25 cellular contexts compared by ENCODE assay signal in the genomic region with DNA sequence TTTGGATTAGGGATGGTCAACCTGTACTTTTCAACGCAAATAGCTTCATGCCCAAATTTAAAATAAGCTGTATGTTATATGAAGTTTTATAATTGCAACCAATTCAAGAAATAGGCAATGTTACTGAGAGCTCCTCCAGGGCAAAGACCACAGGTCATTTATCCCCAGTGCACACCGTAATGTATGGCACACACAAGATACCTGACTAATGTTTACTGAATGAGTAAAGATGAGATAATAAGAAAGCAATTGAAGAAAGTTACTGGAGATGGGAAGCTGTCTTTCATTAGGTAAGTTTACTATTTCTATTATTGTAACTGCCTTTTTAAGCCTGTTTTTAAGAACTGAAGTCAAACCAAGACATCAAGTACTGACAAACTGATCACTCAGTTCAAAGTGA.
DNase-seq lines count a peak whose midpoint lies in the region; TF ChIP-seq lines count a peak whose summit lies in the region.
"Had no signal": no experiment of that assay in that cellular context is flagged by ENCODE, and none has a peak within 500 bp of the region (broad histone marks: within the 10 kb centered on the region; RNA-seq: fewer than 3 reads in every experiment).

No MANE protein-coding gene starts in this region.

- H3K4me1 Mint-ChIP-seq in activated T-cell treated with anti-CD3 and anti-CD28 coated beads, Interleukin-2, amount 50 U/mL, for 24 hours (ENCODE audit: low read depth), result no peaks in the 10 kb centered on the region
- H3K4me1 Mint-ChIP-seq: GM23338, H9 had no signal

- no peaks in the 10 kb centered on the region for H3K9me3 Mint-ChIP-seq in activated T-cell treated with anti-CD3 and anti-CD28 coated beads, Interleukin-2, amount 50 U/mL, for 24 hours
- H3K9me3 Mint-ChIP-seq: GM23338, H9 had no signal

- H3K36me3 Mint-ChIP-seq in activated T-cell treated with anti-CD3 and anti-CD28 coated beads, Interleukin-2, amount 50 U/mL, for 24 hours (ENCODE audit: low read depth), result no peaks in the 10 kb centered on the region
- H3K36me3 Mint-ChIP-seq: CD4-positive, alpha-beta memory T cell had no signal

- no peak for TF ChIP-seq CTCF in fibroblast of mammary gland (conservative IDR thresholded peaks at IDR 0.05; ENCODE audit: control insufficient read depth, insufficient read depth, low read depth, low read length)

- DNase-seq in NCI-H82 (lab: John Stamatoyannopoulos, UW) (peak; percentile 36), RKO (ENCODE audit: low spot score) (peak; percentile 17), fibroblast of mammary gland (ENCODE audit: low read depth) (peak; percentile 6), posterior cingulate gyrus (no peak), SIG-M5 treated with dmso at 0.1 percent for 504 hours (lab: John Stamatoyannopoulos, UW; ENCODE audit: unreplicated experiment) (no peak), dedifferentiated amniotic fluid mesenchymal stem cell (ENCODE audit: extremely low spot score) (no peak)
- no peak for DNase-seq in activated T-cell treated with anti-CD3 and anti-CD28 coated beads, Interleukin-2, amount 50 U/mL, for 24 hours
- DNase-seq: C1 segment of cervical spinal cord; CD4-positive, alpha-beta memory T cell; COR-L47; DMS53; H9; IMR-90; KG1; MM.1S; NCI-H1048; NCI-H1417; NCI-H187; NCI-H2081 treated with DMSO at 0.1 percent for 48 hours; NCI-H2171; NCI-H226; NCI-H510A; SJCRH30 had no signal

- intact Hi-C loops in posterior cingulate gyrus (cut with DNase I), result no loop called here

- H3K4me3 Mint-ChIP-seq in activated T-cell treated with anti-CD3 and anti-CD28 coated beads, Interleukin-2, amount 50 U/mL, for 24 hours, result no peak overlapping the region
- H3K4me3 Mint-ChIP-seq: CD4-positive, alpha-beta memory T cell; GM23338; H9 had no signal

- H3K27me3 Mint-ChIP-seq in activated T-cell treated with anti-CD3 and anti-CD28 coated beads, Interleukin-2, amount 50 U/mL, for 24 hours, result no peaks in the 10 kb centered on the region
- H3K27me3 Mint-ChIP-seq: CD4-positive, alpha-beta memory T cell had no signal

- no peak overlapping the region for H3K4me3 ChIP-seq in fibroblast of mammary gland (ENCODE audit: control insufficient read depth, low read depth, low read length)
- H3K4me3 ChIP-seq: GM12878, GM23338, SJCRH30 had no signal

- no peak overlapping the region for H3K27ac Mint-ChIP-seq in activated T-cell treated with anti-CD3 and anti-CD28 coated beads, Interleukin-2, amount 50 U/mL, for 24 hours
- H3K27ac Mint-ChIP-seq: CD4-positive, alpha-beta memory T cell; GM23338; H9 had no signal

Comparison
In these comparisons a context has a peak if more than half of its experiments do, and no peak if none do; other contexts are left out.
1. DNase-seq: peak in NCI-H82 (single experiment), RKO (single experiment) and fibroblast of mammary gland (single experiment); none in activated T-cell treated with anti-CD3 and anti-CD28 coated beads, Interleukin-2, amount 50 U/mL, for 24 hours (single experiment), posterior cingulate gyrus (0 of 10), SIG-M5 treated with dmso at 0.1 percent for 504 hours (single experiment) and dedifferentiated amniotic fluid mesenchymal stem cell (single experiment).